20 cellular contexts compared by ENCODE assay signal in the genomic region with DNA sequence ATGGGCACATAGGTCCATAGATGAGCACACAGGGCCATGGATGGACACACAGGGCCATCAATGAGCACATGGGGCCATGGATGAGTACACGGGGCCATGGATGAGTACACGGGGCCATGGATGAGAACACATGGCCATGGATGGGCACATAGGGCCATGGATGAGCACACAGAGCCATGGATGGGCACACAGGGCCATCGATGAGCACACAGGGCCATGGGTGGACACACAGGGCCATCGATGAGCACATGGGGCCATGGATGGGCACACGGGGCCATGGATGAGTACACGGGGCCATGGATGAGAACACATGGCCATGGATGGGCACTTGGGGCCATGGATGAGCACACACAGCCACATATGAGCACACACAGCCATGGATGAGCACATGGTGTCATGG.
"Had no signal": no experiment of that assay in that cellular context is flagged by ENCODE, and none has a peak within 500 bp of the region (broad histone marks: within the 10 kb centered on the region; RNA-seq: fewer than 3 reads in every experiment).

No MANE protein-coding gene starts in this region.

- H3K9me3 Mint-ChIP-seq: T-cell had no signal

- H3K36me3 ChIP-seq: cardiac muscle cell had no signal

- H3K36me3 Mint-ChIP-seq: activated naive CD4-positive, alpha-beta T cell treated with anti-CD3 and anti-CD28 coated beads, Interleukin-2, amount 10 ng/mL, durations not matched to agents 7 days and 5 days; memory B cell; stimulated activated naive B cell treated with anti-CD40 and anti-IgM and Interleukin-4, amounts not matched to agents 10 μg/mL and 1 μg/mL and 100 μg/mL, for 72 hours; T-cell had no signal

- DNase-seq: activated CD4-positive, alpha-beta T cell treated with anti-CD3 and anti-CD28 coated beads, Interleukin-2, amount 10 ng/mL, durations not matched to agents 7 days and 5 days; activated CD8-positive, alpha-beta T cell treated with anti-CD3 and anti-CD28 coated beads, Interleukin-2, amount 10 ng/mL, durations not matched to agents 7 days and 5 days; activated naive CD4-positive, alpha-beta T cell treated with anti-CD3 and anti-CD28 coated beads, Interleukin-2, amount 10 ng/mL, durations not matched to agents 7 days and 5 days; activated T-cell treated with anti-CD3 and anti-CD28 coated beads, Interleukin-2, amount 50 U/mL, for 48 hours; amygdala; effector memory CD8-positive, alpha-beta T cell; foreskin melanocyte; stimulated activated CD4-positive, alpha-beta T cell treated with anti-CD3 and anti-CD28 coated beads, Interleukin-2, amount 100 ng/mL, for 48 hours; stimulated activated CD8-positive, alpha-beta memory T cell treated with anti-CD3 and anti-CD28 coated beads, Interleukin-4, amount 100 ng/mL, for 48 hours; stimulated activated naive B cell treated with anti-CD40 and anti-IgM and Interleukin-4, amounts not matched to agents 10 μg/mL and 1 μg/mL and 100 μg/mL, for 72 hours; testis had no signal

- H3K27ac ChIP-seq: cardiac muscle cell, dorsolateral prefrontal cortex, testis, VCaP had no signal

- H3K4me3 ChIP-seq: cardiac muscle cell, dorsolateral prefrontal cortex, testis had no signal

- H3K27me3 Mint-ChIP-seq: activated CD4-positive, alpha-beta T cell treated with anti-CD3 and anti-CD28 coated beads, Interleukin-2, amount 10 ng/mL, durations not matched to agents 7 days and 5 days; effector memory CD8-positive, alpha-beta T cell; memory B cell; T-cell had no signal

- H3K4me3 Mint-ChIP-seq: activated CD4-positive, alpha-beta T cell treated with anti-CD3 and anti-CD28 coated beads, Interleukin-2, amount 10 ng/mL, durations not matched to agents 7 days and 5 days; activated CD8-positive, alpha-beta T cell treated with anti-CD3 and anti-CD28 coated beads, Interleukin-2, amount 10 ng/mL, durations not matched to agents 7 days and 5 days; activated naive CD4-positive, alpha-beta T cell treated with anti-CD3 and anti-CD28 coated beads, Interleukin-2, amount 10 ng/mL, durations not matched to agents 7 days and 5 days; effector memory CD8-positive, alpha-beta T cell; memory B cell; nephron; stimulated activated naive B cell treated with anti-CD40 and anti-IgM and Interleukin-4, amounts not matched to agents 10 μg/mL and 1 μg/mL and 100 μg/mL, for 72 hours; T-cell; T-helper 2 cell treated with Interferon-gamma antibody and Interleukin-4, amounts not matched to agents 5 μg/mL and 100 μg/mL, for 36 hours had no signal

- H3K27me3 ChIP-seq: cardiac muscle cell, testis had no signal

- H3K9me3 ChIP-seq: testis had no signal

- H3K27ac Mint-ChIP-seq: activated CD4-positive, alpha-beta T cell treated with anti-CD3 and anti-CD28 coated beads, Interleukin-2, amount 10 ng/mL, durations not matched to agents 7 days and 5 days; activated CD8-positive, alpha-beta T cell treated with anti-CD3 and anti-CD28 coated beads, Interleukin-2, amount 10 ng/mL, durations not matched to agents 7 days and 5 days; activated naive CD4-positive, alpha-beta T cell treated with anti-CD3 and anti-CD28 coated beads, Interleukin-2, amount 10 ng/mL, durations not matched to agents 7 days and 5 days; effector memory CD8-positive, alpha-beta T cell; memory B cell; nephron; stimulated activated naive B cell treated with anti-CD40 and anti-IgM and Interleukin-4, amounts not matched to agents 10 μg/mL and 1 μg/mL and 100 μg/mL, for 72 hours; T-helper 2 cell treated with Interferon-gamma antibody and Interleukin-4, amounts not matched to agents 5 μg/mL and 100 μg/mL, for 36 hours had no signal

- H3K4me1 ChIP-seq: testis had no signal

- H3K4me1 Mint-ChIP-seq: activated CD4-positive, alpha-beta T cell treated with anti-CD3 and anti-CD28 coated beads, Interleukin-2, amount 10 ng/mL, durations not matched to agents 7 days and 5 days; activated naive CD4-positive, alpha-beta T cell treated with anti-CD3 and anti-CD28 coated beads, Interleukin-2, amount 10 ng/mL, durations not matched to agents 7 days and 5 days; memory B cell; stimulated activated naive B cell treated with anti-CD40 and anti-IgM and Interleukin-4, amounts not matched to agents 10 μg/mL and 1 μg/mL and 100 μg/mL, for 72 hours; T-cell had no signal

- FAIRE-seq: colon, endothelial cell of umbilical vein had no signal
